In the genomic region with DNA sequence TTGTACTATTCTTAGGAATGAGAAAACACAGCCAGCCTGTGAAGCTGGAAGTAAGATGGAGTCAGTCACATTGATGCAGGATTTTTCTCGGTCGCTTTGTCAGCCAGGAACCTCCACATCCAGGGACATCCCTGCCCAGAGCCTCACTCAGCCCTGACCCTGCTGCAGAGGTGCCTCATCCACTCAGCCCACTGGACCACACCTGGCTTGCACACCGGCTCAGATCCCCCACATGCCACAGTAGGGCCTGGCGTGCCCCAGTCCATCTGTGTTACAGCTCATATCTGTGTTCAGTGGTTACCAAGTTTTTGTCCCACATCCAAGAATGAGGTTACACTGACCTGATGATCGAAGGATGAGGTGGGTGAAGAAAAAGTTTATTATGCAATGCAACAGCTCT, we compare ENCODE assay signal across 27 cellular contexts.
"Had no signal": no experiment of that assay in that cellular context is flagged by ENCODE, and none has a peak within 500 bp of the region (broad histone marks: within the 10 kb centered on the region; RNA-seq: fewer than 3 reads in every experiment).

No MANE protein-coding gene starts in this region.

- H3K36me3 Mint-ChIP-seq: mesothelial cell of epicardium had no signal

- H3K9me3 ChIP-seq: colonic mucosa, esophagus squamous epithelium, gastrocnemius medialis, lower lobe of right lung had no signal

- H3K27ac ChIP-seq: colonic mucosa, epithelial cell of prostate, esophagus squamous epithelium, gastrocnemius medialis, heart right ventricle, left lung, lower lobe of right lung had no signal

- H3K4me3 Mint-ChIP-seq: dendritic cell treated with granulocyte-macrophage colony-stimulating factor and Interleukin-4, amounts not matched to agents 40 ng/mL and 50 ng/mL, for 4 days; effector memory CD8-positive, alpha-beta T cell; endodermal cell; mesothelial cell of epicardium had no signal

- H3K4me1 Mint-ChIP-seq: mesothelial cell of epicardium had no signal

- H3K4me3 ChIP-seq: colonic mucosa, esophagus squamous epithelium, gastrocnemius medialis, heart right ventricle, left lung, lower lobe of right lung, mucosa of descending colon had no signal

- FAIRE-seq: endometrium, islet of Langerhans, keratinocyte had no signal

- H3K27me3 Mint-ChIP-seq: dendritic cell treated with granulocyte-macrophage colony-stimulating factor and Interleukin-4, amounts not matched to agents 40 ng/mL and 50 ng/mL, for 4 days; effector memory CD8-positive, alpha-beta T cell had no signal

- ATAC-seq: effector memory CD8-positive, alpha-beta T cell; esophagus mucosa; gastrocnemius medialis; heart right ventricle; left cardiac atrium; left lung; left ventricle myocardium superior; lower lobe of right lung; mucosa of descending colon had no signal

- H3K27ac Mint-ChIP-seq: dendritic cell treated with granulocyte-macrophage colony-stimulating factor and Interleukin-4, amounts not matched to agents 40 ng/mL and 50 ng/mL, for 4 days; effector memory CD8-positive, alpha-beta T cell; endodermal cell; mesothelial cell of epicardium had no signal

- H3K9me3 Mint-ChIP-seq: endodermal cell had no signal

- DNase-seq: colonic mucosa; cortex of kidney; effector CD8-positive, alpha-beta T cell; effector memory CD8-positive, alpha-beta T cell; endodermal cell; erythroblast; esophagus squamous epithelium; foreskin fibroblast; foreskin melanocyte; gastrocnemius medialis; glutamatergic neuron; head of caudate nucleus; heart right ventricle; hippocampal formation; left cardiac atrium; left lung; left ventricle myocardium superior; lower lobe of right lung; mesenchymal stem cell; mucosa of descending colon had no signal

- H3K27me3 ChIP-seq: colonic mucosa, esophagus squamous epithelium, gastrocnemius medialis, heart right ventricle, left lung had no signal

- H3K4me1 ChIP-seq: colonic mucosa, esophagus squamous epithelium, gastrocnemius medialis, heart right ventricle, left lung, lower lobe of right lung had no signal

- H3K36me3 ChIP-seq: colonic mucosa, esophagus squamous epithelium, gastrocnemius medialis, heart right ventricle, left lung, lower lobe of right lung had no signal
